Comparison of ENCODE assay signal across 14 cellular contexts in genomic region chr1:155071701-155072100, GRCh38. TPM values are rescaled to one million over a fixed set of nuclear protein-coding genes. Genes with fewer than 3 reads are reported as not detected.
DNase-seq lines count a peak whose midpoint lies in the region; ATAC-seq lines count a peak whose summit lies in the region.
"Had no signal": no experiment of that assay in that cellular context is flagged by ENCODE, and none has a peak within 500 bp of the region (broad histone marks: within the 10 kb centered on the region; RNA-seq: fewer than 3 reads in every experiment).

No MANE protein-coding gene starts in this region.

- H3K27ac Mint-ChIP-seq in activated naive CD8-positive, alpha-beta T cell treated with anti-CD3 and anti-CD28 coated beads, Interleukin-2, amount 50 U/mL, for 24 hours = no peak overlapping the region

- H3K36me3 Mint-ChIP-seq in activated naive CD8-positive, alpha-beta T cell treated with anti-CD3 and anti-CD28 coated beads, Interleukin-2, amount 50 U/mL, for 24 hours (ENCODE audit: low read depth) = peaks cover 1% of the 10 kb centered on the region

- DNase-seq in H7 (peak; percentile 93), cerebellar nuclear complex (lab: John Stamatoyannopoulos, UW) (no peak), NOMO-1 treated with DMSO at 0.1 percent for 48 hours (lab: John Stamatoyannopoulos, UW; ENCODE audit: unreplicated experiment) (no peak)
- DNase-seq in activated naive CD8-positive, alpha-beta T cell treated with anti-CD3 and anti-CD28 coated beads, Interleukin-2, amount 50 U/mL, for 24 hours = no peak
- DNase-seq: activated CD4-positive, alpha-beta T cell treated with anti-CD3 and anti-CD28 coated beads for 1 hour had no signal

- H3K4me1 ChIP-seq in ACC112 (ENCODE audit: control insufficient read depth, insufficient read depth, low read length, unreplicated experiment) (peaks cover 10% of the 10 kb centered on the region), mucosa of stomach (ENCODE audit: control insufficient read depth, insufficient read depth, low read length) (peaks cover 20% of the 10 kb centered on the region)

- H3K4me3 Mint-ChIP-seq in activated naive CD8-positive, alpha-beta T cell treated with anti-CD3 and anti-CD28 coated beads, Interleukin-2, amount 50 U/mL, for 24 hours = peak overlapping the region; percentile 42

- no peaks in the 10 kb centered on the region for H3K27me3 ChIP-seq in ACC112 (ENCODE audit: insufficient read depth, low read length)
- peaks cover 29% of the 10 kb centered on the region for H3K27me3 ChIP-seq in H7 (ENCODE audit: control insufficient read depth, insufficient read depth, low read length)
- H3K27me3 ChIP-seq in mucosa of stomach (ENCODE audit: control insufficient read depth, insufficient read depth, low read length) = peaks cover 5% of the 10 kb centered on the region
- H3K27me3 ChIP-seq: uterus had no signal

- no peak overlapping the region for H2AFZ ChIP-seq in ACC112 (ENCODE audit: low read length, unreplicated experiment)

- H3K4me3 ChIP-seq in ACC112 (ENCODE audit: low read depth, low read length) (peak overlapping the region; percentile 60; the same call in 1 of the 2 replicates), H7 (ENCODE audit: insufficient read depth, low read depth, low read length) (no peak overlapping the region), mucosa of stomach (ENCODE audit: low read length) (no peak overlapping the region)

- peak overlapping the region; percentile 51 for H3K9ac ChIP-seq in mucosa of stomach (ENCODE audit: low read length)

- no peaks in the 10 kb centered on the region for H3K27me3 Mint-ChIP-seq in activated naive CD8-positive, alpha-beta T cell treated with anti-CD3 and anti-CD28 coated beads, Interleukin-2, amount 50 U/mL, for 24 hours

- peaks cover 15% of the 10 kb centered on the region for H3K4me1 Mint-ChIP-seq in activated naive CD8-positive, alpha-beta T cell treated with anti-CD3 and anti-CD28 coated beads, Interleukin-2, amount 50 U/mL, for 24 hours

- H3K9me3 ChIP-seq in mucosa of stomach (ENCODE audit: control insufficient read depth, low read length) = no peaks in the 10 kb centered on the region
- H3K9me3 ChIP-seq: uterus had no signal

- no peak for ATAC-seq in activated naive CD8-positive, alpha-beta T cell treated with anti-CD3 and anti-CD28 coated beads, Interleukin-2, amount 50 U/mL, for 24 hours
- no peak for ATAC-seq in HG02759 (IDR thresholded peaks at IDR 0.05; ENCODE audit: unreplicated experiment)
- ATAC-seq in HG02798 (IDR thresholded peaks at IDR 0.05; ENCODE audit: poor library complexity, unreplicated experiment) = no peak

- no peak overlapping the region for H3K27ac ChIP-seq in ACC112 (ENCODE audit: low read depth, low read length)

- no peaks in the 10 kb centered on the region for H3K79me2 ChIP-seq in ACC112 (ENCODE audit: control insufficient read depth, insufficient read depth, low read length, unreplicated experiment)

- no peaks in the 10 kb centered on the region for H3K9me3 Mint-ChIP-seq in activated naive CD8-positive, alpha-beta T cell treated with anti-CD3 and anti-CD28 coated beads, Interleukin-2, amount 50 U/mL, for 24 hours

- no peaks in the 10 kb centered on the region for H3K36me3 ChIP-seq in ACC112 (ENCODE audit: insufficient read depth, low read length)
- H3K36me3 ChIP-seq in H7 (replicated peaks; ENCODE audit: control insufficient read depth, insufficient read depth, low read length) = peaks cover 2% of the 10 kb centered on the region
- no peaks in the 10 kb centered on the region for H3K36me3 ChIP-seq in mucosa of stomach (ENCODE audit: control insufficient read depth, insufficient read depth, low read length)
- H3K36me3 ChIP-seq: uterus had no signal

RNA-seq across cellular contexts. Expression of gene EFNA3, which starts 6.9 kb away (rescaled TPM):
- total RNA-seq in H7 (2014; rRNA removed; shearing (Covaris generic)) = 17.5 and 24.9 TPM in 2 replicates

RNA-seq across cellular contexts. Expression of gene EFNA4, which starts 8.2 kb away (rescaled TPM):
- 59.5 and 59.6 TPM in 2 replicates for total RNA-seq in H7 (2014; rRNA removed; shearing (Covaris generic))

RNA-seq across cellular contexts. Expression of gene ADAM15, which starts 20.6 kb away (rescaled TPM):
- total RNA-seq in H7 (2014; rRNA removed; shearing (Covaris generic)) = 34.9 and 35.0 TPM in 2 replicates

RNA-seq across cellular contexts. Expression of gene DCST1, which starts 38.1 kb away (rescaled TPM):
- not detected in 2 replicates for total RNA-seq in H7 (2014; rRNA removed; shearing (Covaris generic))
- total RNA-seq: cerebellum, Daoy, kidney epithelial cell, NCI-H460 had no signal

RNA-seq across cellular contexts. Expression of gene DCST2, which starts 38.1 kb away (rescaled TPM):
- 0.31 and 1.5 TPM in 2 replicates for total RNA-seq in H7 (2014; rRNA removed; shearing (Covaris generic))
- total RNA-seq: cerebellum, Daoy, kidney epithelial cell had no signal
